In the genomic region with DNA sequence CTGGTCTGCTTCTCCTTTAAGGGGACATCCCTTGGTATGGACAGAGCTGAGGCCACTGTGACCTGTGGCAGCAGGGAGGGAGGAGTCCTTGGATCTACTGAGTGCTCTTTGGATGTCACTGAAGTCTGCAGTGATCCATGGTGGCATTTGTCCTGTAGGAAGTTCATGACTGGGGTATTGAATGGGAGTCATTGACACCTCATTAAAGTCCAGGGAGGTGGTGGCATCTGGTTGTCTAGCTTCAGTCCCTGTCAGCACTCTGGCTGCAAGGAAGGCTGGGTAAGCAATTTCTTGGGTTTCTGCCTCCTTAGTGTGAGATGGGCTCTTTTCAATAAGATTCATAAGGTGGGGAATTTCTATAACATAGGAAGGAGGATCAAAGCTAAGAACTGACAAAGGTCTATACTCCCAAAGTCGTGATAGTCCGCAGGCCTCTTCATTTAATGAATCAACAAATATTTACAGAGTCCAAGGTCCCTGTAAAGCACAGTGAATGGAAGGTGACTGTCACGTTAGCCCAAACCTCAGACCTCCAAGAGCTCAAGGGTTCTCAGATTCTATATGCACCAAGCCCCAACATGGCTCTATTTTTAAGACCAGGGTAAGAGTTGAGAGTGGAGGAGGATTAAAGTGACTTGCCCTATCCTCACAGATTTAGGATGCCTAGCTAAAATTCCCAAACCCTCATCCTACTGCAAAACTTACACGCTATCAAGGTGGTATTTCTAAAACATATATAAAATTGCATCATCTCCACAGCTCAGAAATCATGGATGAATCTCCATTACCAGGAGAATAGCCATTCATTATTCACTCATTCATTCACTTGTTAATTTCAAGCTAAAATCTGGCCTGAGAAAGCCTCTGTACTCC, we compare ENCODE assay signal across 20 cellular contexts. TPM values are rescaled to one million over a fixed set of nuclear protein-coding genes. Genes with fewer than 3 reads are reported as not detected.
DNase-seq lines count a peak whose midpoint lies in the region; ATAC-seq, FAIRE-seq and TF ChIP-seq lines count a peak whose summit lies in the region.
"Had no signal": no experiment of that assay in that cellular context is flagged by ENCODE, and none has a peak within 500 bp of the region (broad histone marks: within the 10 kb centered on the region; RNA-seq: fewer than 3 reads in every experiment).

No MANE protein-coding gene starts in this region.

- peaks cover 4% of the 10 kb centered on the region; the same call in 1 of the 2 replicates for H3K4me1 ChIP-seq in GM23338 (ENCODE audit: insufficient read depth)
- H3K4me1 ChIP-seq in HepG2 (ENCODE audit: insufficient read depth, low read length): peaks cover 83% of the 10 kb centered on the region
- H3K4me1 ChIP-seq: BLaER1 treated with 17β-estradiol and CSF1 and Interleukin-3, amounts not matched to agents 10 nM and 100 nM had no signal

- H3K79me2 ChIP-seq in GM23338 (replicated peaks; ENCODE audit: insufficient read depth) (no peaks in the 10 kb centered on the region), HepG2 (ENCODE audit: insufficient read depth, low read length) (no peaks in the 10 kb centered on the region)

- H3K9ac ChIP-seq in HepG2 (ENCODE audit: insufficient read depth, low read depth, low read length): peak overlapping the region; percentile 56
- H3K9ac ChIP-seq: BLaER1 treated with 17β-estradiol and CSF1 and Interleukin-3, amounts not matched to agents 10 nM and 100 nM had no signal

- WGBS in HepG2 (ENCODE audit: low lambda C conversion rate): 0% methylated on average over 4 of the region's 4 CpGs

- BruUV-seq in HepG2 (replicated peaks; lab: Mats Ljungman, UMichigan): TSS peak; percentile 83

- no peak for TF ChIP-seq RAD21 in HepG2 (CRISPR knock-in tag; IDR thresholded peaks at IDR 0.05)

- no peaks in the 10 kb centered on the region for H3K36me3 Mint-ChIP-seq in GM23338 (ENCODE audit: low read depth)
- no peaks in the 10 kb centered on the region for H3K36me3 Mint-ChIP-seq in WTC11
- H3K36me3 Mint-ChIP-seq: CD4-positive, CD25-positive, alpha-beta regulatory T cell had no signal

- H3K9me3 Mint-ChIP-seq in GM23338: no peaks in the 10 kb centered on the region; the same call in 2 of the 3 replicates
- H3K9me3 Mint-ChIP-seq in WTC11: no peaks in the 10 kb centered on the region
- H3K9me3 Mint-ChIP-seq: HFFc6 had no signal

- H3K27me3 Mint-ChIP-seq in GM23338 (ENCODE audit: insufficient read depth, low read depth, poor library complexity) (no peaks in the 10 kb centered on the region), WTC11 (ENCODE audit: low read depth) (no peaks in the 10 kb centered on the region; the same call in 1 of the 2 replicates)

- peak overlapping the region; percentile 81; the same call in 1 of the 2 replicates for H2AFZ ChIP-seq in GM23338
- H2AFZ ChIP-seq in HepG2 (ENCODE audit: low read length): peak overlapping the region; percentile 20

- peak; percentile 44 to 45; a peak in 3 of 4 replicates for TF ChIP-seq POLR2A in HepG2 (IDR thresholded peaks at IDR 0.05; ENCODE audit: insufficient read depth in 1 of 2, low read depth in 2 of 2, low read length in 2 of 2)

- H3K9me3 ChIP-seq in HepG2 (ENCODE audit: low read length): no peaks in the 10 kb centered on the region
- H3K9me3 ChIP-seq: BLaER1 treated with 17β-estradiol and CSF1 and Interleukin-3, amounts not matched to agents 10 nM and 100 nM had no signal

- no peaks in the 10 kb centered on the region for H3F3A ChIP-seq in GM23338 (replicated peaks; ENCODE audit: low read depth)

- H4K20me1 ChIP-seq in GM23338 (replicated peaks; ENCODE audit: insufficient read depth): no peaks in the 10 kb centered on the region
- H4K20me1 ChIP-seq in HepG2 (ENCODE audit: insufficient read depth, low read length): no peaks in the 10 kb centered on the region
- H4K20me1 ChIP-seq: BLaER1 treated with 17β-estradiol and CSF1 and Interleukin-3, amounts not matched to agents 10 nM and 100 nM had no signal

- intact Hi-C loops in HepG2 (cut with micrococcal nuclease; ENCODE audit: unreplicated experiment) (loop anchor here (1.0 to 5.0 kb wide), 3 partner anchors 10 to 73 kb away; no protein-coding TSS in a partner anchor), posterior vena cava (cut with DNase I) (loop anchor here in 1 of 2 donors (10.0 kb wide), 1 partner anchor 66 kb away; no protein-coding TSS in a partner anchor)

- peak; percentile 83 for FAIRE-seq in HepG2 (lab: Jason Lieb, UNC)
- FAIRE-seq: GM12892, H1 had no signal

- H3K27me3 ChIP-seq in GM23338 (ENCODE audit: insufficient read depth) (no peaks in the 10 kb centered on the region), HepG2 (ENCODE audit: control insufficient read depth in 1 of 2, insufficient read depth in 2 of 2, low read length in 2 of 2) (no peaks in the 10 kb centered on the region)
- H3K27me3 ChIP-seq: BLaER1 treated with 17β-estradiol and CSF1 and Interleukin-3, amounts not matched to agents 10 nM and 100 nM had no signal

- no peak overlapping the region for H3K4me3 ChIP-seq in GM23338
- H3K4me3 ChIP-seq in HepG2 (replicated peaks in 1 of 3; ENCODE audit: insufficient read depth in 1 of 3, low read depth in 2 of 3, low read length in 3 of 3): peak overlapping the region in 1 of 3 experiments; percentile 45; a peak in 2 of 6 replicates
- H3K4me3 ChIP-seq: BLaER1 treated with 17β-estradiol and CSF1 and Interleukin-3, amounts not matched to agents 10 nM and 100 nM had no signal

- H3K4me2 ChIP-seq in GM23338 (no peak overlapping the region), HepG2 (ENCODE audit: low read depth, low read length) (peak overlapping the region; percentile 80)
- H3K4me2 ChIP-seq: BLaER1 treated with 17β-estradiol and CSF1 and Interleukin-3, amounts not matched to agents 10 nM and 100 nM had no signal

- TF ChIP-seq CTCF in GM23338 (conservative IDR thresholded peaks at IDR 0.05; ENCODE audit: low read depth in 2 of 2) (no peak), WTC11 (IDR thresholded peaks at IDR 0.05) (no peak), HepG2 (CRISPR knock-in tag; IDR thresholded peaks at IDR 0.05) (no peak)

- H3K36me3 ChIP-seq in GM23338 (ENCODE audit: insufficient read depth) (no peaks in the 10 kb centered on the region), HepG2 (replicated peaks in 1 of 2; ENCODE audit: control insufficient read depth in 1 of 2, insufficient read depth in 2 of 2, low read length in 2 of 2) (no peaks in the 10 kb centered on the region)
- H3K36me3 ChIP-seq: BLaER1 treated with 17β-estradiol and CSF1 and Interleukin-3, amounts not matched to agents 10 nM and 100 nM had no signal

- ATAC-seq in GM23338 (no peak), WTC11 (no peak), HepG2 (peak; percentile 78), HG03571 (IDR thresholded peaks at IDR 0.05; ENCODE audit: unreplicated experiment) (no peak)

- POLR2A ChIA-PET in WTC11 (lab: Charles Lee) (no interaction called here), HepG2 (lab: Yijun Ruan, JAX) (interaction anchor here (1.0 to 4.2 kb wide), 17 partner anchors 9 to 320 kb away, joined by 3 to 66 read pairs (median 8); a partner anchor contains a TSS)

- H3K9me2 ChIP-seq in GM23338 (ENCODE audit: insufficient read depth): peaks cover 3% of the 10 kb centered on the region; the same call in 1 of the 2 replicates

- H3K27ac ChIP-seq in GM23338 (ENCODE audit: low read depth) (no peak overlapping the region), HepG2 (ENCODE audit: extremely low read length, insufficient read depth, low read length) (peak overlapping the region; percentile 88)
- H3K27ac ChIP-seq: BLaER1 treated with 17β-estradiol and CSF1 and Interleukin-3, amounts not matched to agents 10 nM and 100 nM had no signal

- peaks cover 19% of the 10 kb centered on the region for H3K4me1 Mint-ChIP-seq in GM23338
- peaks cover 15% of the 10 kb centered on the region for H3K4me1 Mint-ChIP-seq in WTC11
- H3K4me1 Mint-ChIP-seq: CD4-positive, CD25-positive, alpha-beta regulatory T cell had no signal

- H3K4me3 Mint-ChIP-seq in GM23338 (no peak overlapping the region), WTC11 (no peak overlapping the region)
- H3K4me3 Mint-ChIP-seq: CD4-positive, CD25-positive, alpha-beta regulatory T cell; HFFc6 had no signal

- in situ Hi-C loops in HepG2 (cut with HindIII; ENCODE audit: extremely low pct_ligation_motif_present, low pct_unique_long_range_greater_than_20kb): no loop called here

- peak; percentile 84 to 94 for TF ChIP-seq EP300 in HepG2 (IDR thresholded peaks at IDR 0.05; ENCODE audit: low read depth in 2 of 2, low read length in 2 of 2)
- peak; percentile 79 for TF ChIP-seq EP300 in HepG2 (CRISPR knock-in tag; IDR thresholded peaks at IDR 0.05; ENCODE audit: borderline replicate concordance)

- no peak for DNase-seq in GM23338 (ENCODE audit: low spot score)
- DNase-seq in WTC11 (ENCODE audit: low spot score): no peak
- DNase-seq in HepG2 (ENCODE audit: low spot score): peak; percentile 91
- peak; percentile 11 for DNase-seq in posterior vena cava (ENCODE audit: low spot score)
- no peak for DNase-seq in NCI-H1436 (lab: John Stamatoyannopoulos, UW)
- no peak for DNase-seq in activated gamma-delta T cell treated with Interleukin-2 at 50 U/mL for 16 hours
- DNase-seq: ACHN; Calu3; CD4-positive, CD25-positive, alpha-beta regulatory T cell; DMS 273 treated with DMSO at 0.1 percent for 48 hours; DMS79 treated with DMSO at 0.1 percent for 48 hours; GDM1; HCEC 1CT; HFFc6; IMR-90; KG1 had no signal

- no peak overlapping the region for H3K27ac Mint-ChIP-seq in GM23338
- H3K27ac Mint-ChIP-seq in WTC11: no peak overlapping the region
- H3K27ac Mint-ChIP-seq: CD4-positive, CD25-positive, alpha-beta regulatory T cell; HFFc6 had no signal

- CTCF ChIA-PET in WTC11 (lab: Charles Lee) (interaction anchor here (1.0 to 2.9 kb wide), 4 partner anchors 8 to 150 kb away, joined by 3 to 27 read pairs (median 5); no protein-coding TSS in a partner anchor), HepG2 (lab: Yijun Ruan, JAX; ENCODE audit: low intra/inter-chr PET ratio, low total read pairs) (interaction anchor here (1.0 to 1.6 kb wide), 3 partner anchors 19 to 98 kb away, joined by 3 to 5 read pairs (median 4); no protein-coding TSS in a partner anchor)

RNA-seq across cellular contexts. Expression of a gene that starts 40.2 kb away (rescaled TPM):
- 8.6 and 12.9 TPM in 2 replicates for total RNA-seq in GM23338 (2014; rRNA removed; shearing (Covaris generic))
- polyA plus RNA-seq in GM23338 (2016; fragmentation: Nextera tagmentation; extraction: Ambion mirVana) (3.8 and 3.9 TPM in 2 replicates), HepG2 (2011; rRNA removed) (not detected in 2 replicates)
- total RNA-seq in WTC11 (2021) (10.5 to 15.7 TPM (median 15.1 TPM) in 3 replicates), HepG2 (2016; rRNA removed; fragmentation: Illumina TruSeq; extraction: Trizol) (not detected in 2 replicates), posterior vena cava (10 to 100 TPM in 1 of 2 donors, 1 to 10 TPM in 1; 7.1 to 12.3 TPM)
- total RNA-seq in HepG2 (2016; cell fraction: cytosol; rRNA removed; fragmentation: Illumina TruSeq; extraction: Trizol; ENCODE audit: low read depth): not detected in 2 replicates
- total RNA-seq in HepG2 (2016; cell fraction: insoluble cytoplasmic fraction; rRNA removed; fragmentation: Illumina TruSeq; extraction: Trizol): not detected in 2 replicates
- total RNA-seq in HepG2 (2016; cell fraction: membrane; rRNA removed; fragmentation: Illumina TruSeq; extraction: Trizol): not detected in 2 replicates
- not detected in 2 replicates for total RNA-seq in HepG2 (2016; cell fraction: nucleus; rRNA removed; fragmentation: Illumina TruSeq; extraction: Trizol)
- not detected in 2 replicates for polyA plus RNA-seq in HepG2 (2011; cell fraction: cytosol; rRNA removed)
- polyA plus RNA-seq in HepG2 (2011; cell fraction: nucleus; rRNA removed): not detected in 2 replicates
- polyA plus RNA-seq in HepG2 (2012): not detected in 2 replicates
- not detected in 2 replicates for polyA plus RNA-seq in HepG2 (2016; cell fraction: cytosol; fragmentation: Illumina TruSeq; extraction: Trizol; ENCODE audit: low read depth)
- not detected in 2 replicates for polyA plus RNA-seq in HepG2 (2016; cell fraction: insoluble cytoplasmic fraction; fragmentation: Illumina TruSeq; extraction: Trizol; ENCODE audit: low read depth)
- polyA plus RNA-seq in HepG2 (2016; cell fraction: membrane; fragmentation: Illumina TruSeq; extraction: Trizol; ENCODE audit: low read depth): not detected in 2 replicates
- not detected in 2 replicates for polyA plus RNA-seq in HepG2 (2016; cell fraction: nucleus; fragmentation: Illumina TruSeq; extraction: Trizol; ENCODE audit: insufficient read depth, low read depth)
- not detected in 2 replicates for polyA minus RNA-seq in HepG2 (2011; rRNA and poly(A)+ RNA removed; ENCODE audit: low replicate concordance)
- not detected in 2 replicates for polyA minus RNA-seq in HepG2 (2011; cell fraction: cytosol; rRNA and poly(A)+ RNA removed)
- polyA minus RNA-seq in HepG2 (2011; cell fraction: nucleus; rRNA and poly(A)+ RNA removed): not detected in 2 replicates
- total RNA-seq: HFFc6, IMR-90 had no signal
- polyA plus RNA-seq: IMR-90 had no signal

Comparison
In these comparisons a context has a peak if more than half of its experiments do, and no peak if none do; other contexts are left out.
1. DNase-seq: peak in HepG2 (single experiment) and posterior vena cava (single experiment); none in GM23338 (single experiment), WTC11 (single experiment), NCI-H1436 (single experiment) and activated gamma-delta T cell treated with Interleukin-2 at 50 U/mL for 16 hours (single experiment).